19 cellular contexts compared by ENCODE assay signal in the genomic region with DNA sequence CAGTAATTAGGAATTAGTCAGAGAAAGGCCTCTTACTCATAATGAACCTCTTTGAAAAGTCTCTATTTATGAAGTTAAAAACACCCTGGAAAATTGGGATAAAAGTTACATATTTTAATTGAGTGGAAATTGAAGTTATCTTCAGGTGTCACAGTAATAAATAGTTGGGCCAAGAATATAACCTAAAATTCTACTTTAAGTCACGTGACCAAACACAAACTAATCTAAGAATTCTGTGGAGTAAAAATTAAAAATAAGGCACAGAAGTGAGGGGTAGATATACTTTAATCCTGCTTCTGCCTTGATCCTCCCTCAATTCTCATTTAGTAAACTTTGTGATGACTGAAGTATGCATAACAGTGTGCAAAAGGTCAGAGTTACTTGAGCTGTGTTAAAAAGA.
"Had no signal": no experiment of that assay in that cellular context is flagged by ENCODE, and none has a peak within 500 bp of the region (broad histone marks: within the 10 kb centered on the region; RNA-seq: fewer than 3 reads in every experiment).

No MANE protein-coding gene starts in this region.

- H3K27me3 Mint-ChIP-seq: IgD-negative memory B cell had no signal

- H3K4me1 ChIP-seq: SJSA1 had no signal

- H3K27ac ChIP-seq: SJSA1, SK-N-MC had no signal

- H3K4me1 Mint-ChIP-seq: IgD-negative memory B cell had no signal

- H3K4me3 ChIP-seq: SJSA1, SK-N-MC had no signal

- H3K27me3 ChIP-seq: SJSA1 had no signal

- H3K4me3 Mint-ChIP-seq: IgD-negative memory B cell had no signal

- H3K9me3 ChIP-seq: SJSA1 had no signal

- H3K9me3 Mint-ChIP-seq: IgD-negative memory B cell had no signal

- DNase-seq: KBM-7, NCI-H1092, NCI-H1105 treated with DMSO at 0.1 percent for 48 hours, NCI-H1417 treated with DMSO at 0.1 percent for 48 hours, NCI-H146, NCI-H1694 treated with DMSO at 0.1 percent for 48 hours, NCI-H1930, NCI-H2081, NCI-H2107, NCI-H2227 treated with DMSO at 0.1 percent for 48 hours, NCI-H524, NCI-H526 treated with DMSO at 0.1 percent for 48 hours, NCI-H748 treated with DMSO at 0.1 percent for 48 hours, Right ventricle myocardium superior, RPMI8226, SIG-M5 had no signal

- H3K27ac Mint-ChIP-seq: IgD-negative memory B cell had no signal

- H3K36me3 Mint-ChIP-seq: IgD-negative memory B cell had no signal
